ENCODE assay signal across 8 cellular contexts in the genomic region with DNA sequence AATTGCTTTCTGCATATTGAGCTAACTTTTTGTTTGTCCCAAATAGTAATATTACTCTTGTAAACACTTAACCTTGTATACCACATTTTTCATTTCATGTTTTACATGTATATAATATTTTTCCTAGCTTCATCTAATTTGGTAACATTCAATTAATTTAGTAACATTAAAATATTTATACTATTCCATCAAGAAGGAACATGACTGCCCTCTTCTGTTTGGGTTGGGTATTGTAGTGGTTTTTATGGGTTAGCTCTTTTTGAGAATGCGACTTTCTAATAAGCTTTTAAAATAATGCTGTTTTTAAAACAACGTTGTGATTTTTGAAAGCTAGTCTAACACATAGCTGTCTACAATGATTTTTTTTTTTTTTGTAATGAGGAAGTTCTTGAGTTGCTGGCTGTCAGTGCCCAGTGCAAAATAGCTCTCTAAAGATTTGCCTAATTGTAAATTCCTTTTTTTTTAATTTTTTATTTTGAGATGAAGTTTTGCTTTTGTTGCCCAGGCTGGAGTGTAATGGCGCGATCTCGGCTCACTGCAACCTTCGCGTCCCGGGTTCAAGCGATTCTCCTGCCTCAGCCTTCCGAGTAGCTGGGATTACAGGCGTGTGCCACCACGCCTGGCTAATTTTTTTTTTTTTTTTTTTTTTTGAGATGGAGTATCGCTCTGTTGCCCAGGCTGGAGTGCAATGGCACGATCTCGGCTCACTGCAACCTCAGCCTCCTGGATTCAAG. TPM values are rescaled to one million over a fixed set of nuclear protein-coding genes. Genes with fewer than 3 reads are reported as not detected.
DNase-seq lines count a peak whose midpoint lies in the region; ATAC-seq and TF ChIP-seq lines count a peak whose summit lies in the region.
"Not testable (repeated sequence)": the region's sequence is repeated elsewhere in the genome, so short reads cannot be mapped to it uniquely, and the experiment has no call there.

No MANE protein-coding gene starts in this region.

- intact Hi-C loops in CD4-positive, alpha-beta memory T cell (cut with micrococcal nuclease): loop anchor here (1.0 to 2.0 kb wide), 2 partner anchors 22 to 101 kb away; no protein-coding TSS in a partner anchor
- intact Hi-C loops in HCT116 (cut with micrococcal nuclease): loop anchor here (1.0 to 10.0 kb wide), 3 partner anchors 101 to 834 kb away; no protein-coding TSS in a partner anchor
- intact Hi-C loops in lower lobe of right lung (cut with DNase I): loop anchor here (5.0 kb wide), 1 partner anchor 103 kb away; no protein-coding TSS in a partner anchor

- not testable (repeated sequence) for H3K9ac ChIP-seq in HCT116 (ENCODE audit: low read length)

- H3K4me2 ChIP-seq in HCT116 (ENCODE audit: low read length): not testable (repeated sequence)

- not testable (repeated sequence) for H2AFZ ChIP-seq in HCT116 (ENCODE audit: low read depth, low read length, poor library complexity, severe bottlenecking)

- H3K9me3 Mint-ChIP-seq in CD4-positive, alpha-beta memory T cell: not testable (repeated sequence)

- H3K4me1 ChIP-seq in CD4-positive, alpha-beta memory T cell (ENCODE audit: insufficient read depth, low read length): peaks cover 80% of the 10 kb centered on the region
- not testable (repeated sequence) for H3K4me1 ChIP-seq in HCT116 (ENCODE audit: control insufficient read depth in 1 of 2, insufficient read depth in 2 of 2, low read length in 2 of 2)
- peaks cover 21% of the 10 kb centered on the region for H3K4me1 ChIP-seq in lower lobe of right lung

- peak overlapping the region in 6 of 7 donors; percentile 63 to 87 (median 84) for H3K27ac Mint-ChIP-seq in CD4-positive, alpha-beta memory T cell

- H3K9me3 ChIP-seq in CD4-positive, alpha-beta memory T cell (ENCODE audit: control insufficient read depth in 1 of 2, low read length in 2 of 2); HCT116 (ENCODE audit: control insufficient read depth in 1 of 2, insufficient read depth in 1 of 2, low read depth in 1 of 2, low read length in 2 of 2); lower lobe of right lung: not testable (repeated sequence)

- H3K4me1 Mint-ChIP-seq in CD4-positive, alpha-beta memory T cell: peaks cover 44 to 76% (median 59%) of the 10 kb centered on the region in 4 donors

- RAD21 ChIA-PET in HCT116 (lab: Charles Lee; ENCODE audit: low non-redundant PET in 1 of 2, low total read pairs in 2 of 2, uncharacterized antibody in 2 of 2, unreplicated experiment in 2 of 2): interaction anchor here (0.7 to 2.0 kb wide), 7 partner anchors 63 to 626 kb away, joined by 3 to 17 read pairs (median 4); no protein-coding TSS in a partner anchor

- peaks cover 47 to 59% of the 10 kb centered on the region in 2 donors for H3K36me3 Mint-ChIP-seq in CD4-positive, alpha-beta memory T cell

- H3K79me2 ChIP-seq in HCT116 (ENCODE audit: insufficient read depth, low read length): peaks cover 97% of the 10 kb centered on the region

- not testable (repeated sequence) for TF ChIP-seq POLR2A in HCT116 (IDR thresholded peaks at IDR 0.05; ENCODE audit: borderline replicate concordance, extremely low read depth, insufficient read depth, insufficient read length)

- peak; percentile 64 to 77 (median 73) for DNase-seq in CD4-positive, alpha-beta memory T cell
- DNase-seq in HCT116 (ENCODE audit: low read depth, low spot score): peak; percentile 31
- peak; percentile 26 for DNase-seq in NCI-H2081 treated with DMSO at 0.1 percent for 48 hours (lab: John Stamatoyannopoulos, UW)
- DNase-seq in RWPE1 (ENCODE audit: low spot score): peak; percentile 40
- peak; percentile 27 for DNase-seq in activated gamma-delta T cell treated with anti-CD3 and anti-CD28 coated beads, Interleukin-2, amount 50 U/mL, for 16 hours (ENCODE audit: low read depth)
- DNase-seq in epithelial cell of esophagus (ENCODE audit: low read depth): peak; percentile 61
- not testable (repeated sequence) for DNase-seq in lower lobe of right lung
- peak; percentile 26 for DNase-seq in stimulated activated CD4-positive, alpha-beta T cell treated with anti-CD3 and anti-CD28 coated beads, Interleukin-2, amount 100 ng/mL, for 4 hours (ENCODE audit: low read depth)

- TF ChIP-seq CTCF in HCT116 (IDR thresholded peaks at IDR 0.05 in 2 of 3, conservative IDR thresholded peaks at IDR 0.05 in 1 of 3; ENCODE audit: borderline replicate concordance in 1 of 3, insufficient read depth in 1 of 3, low read depth in 2 of 3, low read length in 2 of 3): peak; percentile 45 to 65 (median 61); a peak in 5 of 6 replicates
- TF ChIP-seq CTCF in RWPE1 (conservative IDR thresholded peaks at IDR 0.05; ENCODE audit: low read depth): peak; percentile 90
- peak; percentile 69 for TF ChIP-seq CTCF in epithelial cell of esophagus (IDR thresholded peaks at IDR 0.05; ENCODE audit: insufficient read depth, low read depth, low read length, missing control alignments)
- TF ChIP-seq CTCF in lower lobe of right lung (IDR thresholded peaks at IDR 0.05): peak; percentile 81

- H3K27me3 ChIP-seq in CD4-positive, alpha-beta memory T cell (ENCODE audit: insufficient read depth, low read length); HCT116 (ENCODE audit: insufficient read depth, low read length); lower lobe of right lung (ENCODE audit: low read depth): not testable (repeated sequence)

- POLR2A ChIA-PET in CD4-positive, alpha-beta memory T cell (lab: Charles Lee; ENCODE audit: partially characterized antibody): interaction anchor here (1.0 to 2.5 kb wide), 8 partner anchors 12 to 417 kb away, joined by 3 to 39 read pairs (median 7); a partner anchor contains a TSS
- POLR2A ChIA-PET in HCT116 (lab: Charles Lee) (interaction anchor here (1.1 to 1.3 kb wide), 3 partner anchors 9 to 101 kb away, joined by 4 to 5 read pairs (median 4); no protein-coding TSS in a partner anchor), RWPE1 (lab: Yijun Ruan, JAX; ENCODE audit: low non-redundant PET) (interaction anchor here (0.6 kb wide), 1 partner anchor 94 kb away, joined by 5 read pairs; no protein-coding TSS in a partner anchor)

- BruUV-seq in HCT116 (replicated peaks; lab: Mats Ljungman, UMichigan): not testable (repeated sequence)

- H3K27me3 Mint-ChIP-seq in CD4-positive, alpha-beta memory T cell: not testable (repeated sequence)

- TF ChIP-seq RAD21 in HCT116 (IDR thresholded peaks at IDR 0.05; ENCODE audit: low read depth): peak; percentile 67

- peaks cover 51% of the 10 kb centered on the region for H3K36me3 ChIP-seq in CD4-positive, alpha-beta memory T cell (ENCODE audit: insufficient read depth, low read length)
- H3K36me3 ChIP-seq in HCT116 (ENCODE audit: control insufficient read depth in 1 of 2, insufficient read depth in 2 of 2, low read length in 2 of 2): peaks cover 50 to 56% of the 10 kb centered on the region in 2 experiments
- peaks cover 66% of the 10 kb centered on the region for H3K36me3 ChIP-seq in lower lobe of right lung

- ATAC-seq in HCT116, lower lobe of right lung: not testable (repeated sequence)

- not testable (repeated sequence) for H3K9me2 ChIP-seq in HCT116 (ENCODE audit: insufficient read depth)

- not testable (repeated sequence) for H3K27ac ChIP-seq in CD4-positive, alpha-beta memory T cell (ENCODE audit: low read depth, low read length); HCT116 (ENCODE audit: low read depth, low read length); RWPE1; lower lobe of right lung

- peak overlapping the region in 3 of 8 donors; percentile 61 to 71 (median 70) for H3K4me3 Mint-ChIP-seq in CD4-positive, alpha-beta memory T cell

- not testable (repeated sequence) for H3K4me3 ChIP-seq in CD4-positive, alpha-beta memory T cell (ENCODE audit: low read length in 2 of 2); HCT116 (replicated peaks in 1 of 2; ENCODE audit: low read depth in 1 of 2, low read length in 2 of 2); epithelial cell of esophagus (ENCODE audit: low read length); lower lobe of right lung

- CTCF ChIA-PET in CD4-positive, alpha-beta memory T cell (lab: Charles Lee; ENCODE audit: partially characterized antibody): interaction anchor here (0.7 to 10.9 kb wide), 68 partner anchors 8 to 446 kb away, joined by 3 to 541 read pairs (median 5); a partner anchor contains a TSS
- CTCF ChIA-PET in HCT116 (lab: Charles Lee) (interaction anchor here (0.6 to 2.5 kb wide), 41 partner anchors 9 to 828 kb away, joined by 3 to 184 read pairs (median 3); no protein-coding TSS in a partner anchor), RWPE1 (lab: Yijun Ruan, JAX) (interaction anchor here (0.5 to 2.0 kb wide), 27 partner anchors 9 to 733 kb away, joined by 3 to 40 read pairs (median 3); no protein-coding TSS in a partner anchor)

- peaks cover 11% of the 10 kb centered on the region for H4K20me1 ChIP-seq in HCT116 (ENCODE audit: insufficient read depth)

RNA-seq across cellular contexts. Expression of a gene that starts 4.9 kb away (rescaled TPM):
- total RNA-seq in CD4-positive, alpha-beta memory T cell: 100 to 1,000 TPM; 204 to 214 TPM
- 100 to 1,000 TPM; 500 to 578 TPM for polyA plus RNA-seq in CD4-positive, alpha-beta memory T cell
- 216 TPM for total RNA-seq in HCT116 (2021; ENCODE audit: unreplicated experiment)
- polyA plus RNA-seq in HCT116 (2012): 51.1 and 99.3 TPM in 2 replicates
- 119 TPM for total RNA-seq in lower lobe of right lung
